ENCODE assay signal across 27 cellular contexts in genomic region chr19:30373593-30373992, GRCh38. TPM values are rescaled to one million over a fixed set of nuclear protein-coding genes. Genes with fewer than 3 reads are reported as not detected.
DNase-seq lines count a peak whose midpoint lies in the region; FAIRE-seq and TF ChIP-seq lines count a peak whose summit lies in the region.
"Had no signal": no experiment of that assay in that cellular context is flagged by ENCODE, and none has a peak within 500 bp of the region (broad histone marks: within the 10 kb centered on the region; RNA-seq: fewer than 3 reads in every experiment).

No MANE protein-coding gene starts in this region.

- H2BK120ac ChIP-seq in H1 (replicated peaks; ENCODE audit: low read depth, low read length) (no peak overlapping the region), mesendoderm (ENCODE audit: low read depth, low read length) (no peak overlapping the region)

- H3K9me3 Mint-ChIP-seq in activated CD4-positive, alpha-beta T cell treated with anti-CD3 and anti-CD28 coated beads, Interleukin-2, amount 10 ng/mL, durations not matched to agents 7 days and 5 days = no peaks in the 10 kb centered on the region
- H3K9me3 Mint-ChIP-seq: activated T-helper 2 cell treated with anti-CD3 and anti-CD28 coated beads, Interferon-gamma antibody, Interleukin-2, Interleukin-4, amounts not matched to agents 10 μg/mL and 5 μg/mL and 100 μg/mL, durations not matched to agents 14 hours and 24 hours and 36 hours; CD4-positive, alpha-beta T cell had no signal

- H3K4me3 ChIP-seq in HUES48 (ENCODE audit: low read depth, low read length) (peak overlapping the region; percentile 1), H1 (ENCODE audit: extremely low read depth in 1 of 4, insufficient read depth in 2 of 4, low read depth in 3 of 4, low read length in 4 of 4) (peak overlapping the region in 2 of 4 experiments; percentile 10 to 62; a peak in 4 of 8 replicates), mesendoderm (ENCODE audit: low read length) (no peak overlapping the region)
- H3K4me3 ChIP-seq: left ventricle myocardium inferior, mucosa of descending colon, Peyer's patch, SJCRH30, suprapubic skin had no signal

- H2BK15ac ChIP-seq in H1 (ENCODE audit: low read length) = no peak overlapping the region
- no peak overlapping the region for H2BK15ac ChIP-seq in mesendoderm (replicated peaks; ENCODE audit: low read depth)

- peaks cover 33% of the 10 kb centered on the region for H3K27me3 Mint-ChIP-seq in activated CD4-positive, alpha-beta T cell treated with anti-CD3 and anti-CD28 coated beads, Interleukin-2, amount 10 ng/mL, durations not matched to agents 7 days and 5 days

- peaks cover 25% of the 10 kb centered on the region for H3K27me3 ChIP-seq in HUES48 (ENCODE audit: control insufficient read depth, insufficient read depth, low read length)
- peaks cover 3 to 13% (median 9%) of the 10 kb centered on the region in 4 experiments for H3K27me3 ChIP-seq in H1 (replicated peaks in 1 of 4; ENCODE audit: control insufficient read depth in 3 of 4, extremely low read depth in 1 of 4, insufficient read depth in 3 of 4, low read length in 3 of 4)
- H3K27me3 ChIP-seq in mesendoderm (ENCODE audit: insufficient read depth, low read length, poor library complexity) = peaks cover 9% of the 10 kb centered on the region
- H3K27me3 ChIP-seq: Peyer's patch, SJCRH30 had no signal

- no peak for TF ChIP-seq EP300 in H1 (IDR thresholded peaks at IDR 0.05; ENCODE audit: borderline replicate concordance in 1 of 2, low read depth in 2 of 2, low read length in 2 of 2)

- CTCF ChIA-PET in H1 (lab: Charles Lee; ENCODE audit: partially characterized antibody) = interaction anchor here (0.6 to 1.1 kb wide), 3 partner anchors 9 to 533 kb away, joined by 3 to 4 read pairs (median 3); no protein-coding TSS in a partner anchor
- CTCF ChIA-PET in activated CD4-positive, alpha-beta T cell treated with anti-CD3 and anti-CD28 coated beads, Interleukin-2, amount 10 ng/mL, durations not matched to agents 7 days and 5 days (lab: Charles Lee) = no interaction called here

- H3K23ac ChIP-seq in H1 (ENCODE audit: insufficient read length) = no peak overlapping the region
- H3K23ac ChIP-seq in mesendoderm (ENCODE audit: low read length) = no peak overlapping the region

- H3K4ac ChIP-seq in H1 (replicated peaks; ENCODE audit: insufficient read length, low read depth, low read length) (no peak overlapping the region), mesendoderm (ENCODE audit: low read depth, low read length) (no peak overlapping the region)

- no peak overlapping the region for H3K18ac ChIP-seq in H1 (ENCODE audit: extremely low read depth, low read length)
- H3K18ac ChIP-seq in mesendoderm (ENCODE audit: low read length) = no peak overlapping the region

- POLR2A ChIA-PET in H1 (lab: Charles Lee; ENCODE audit: partially characterized antibody) = interaction anchor here (0.7 to 2.2 kb wide), 7 partner anchors 8 to 282 kb away, joined by 3 to 8 read pairs (median 4); no protein-coding TSS in a partner anchor
- POLR2A ChIA-PET in activated CD4-positive, alpha-beta T cell treated with anti-CD3 and anti-CD28 coated beads, Interleukin-2, amount 10 ng/mL, durations not matched to agents 7 days and 5 days (lab: Charles Lee) = no interaction called here

- H2AK5ac ChIP-seq in H1 (ENCODE audit: low read depth, low read length) = no peak overlapping the region
- no peak overlapping the region for H2AK5ac ChIP-seq in mesendoderm (ENCODE audit: low read length)

- no peaks in the 10 kb centered on the region for H3K4me1 Mint-ChIP-seq in activated CD4-positive, alpha-beta T cell treated with anti-CD3 and anti-CD28 coated beads, Interleukin-2, amount 10 ng/mL, durations not matched to agents 7 days and 5 days

- H3K36me3 ChIP-seq in HUES48 (ENCODE audit: control insufficient read depth, insufficient read depth, low read length) = no peaks in the 10 kb centered on the region
- H3K36me3 ChIP-seq in H1 (ENCODE audit: control insufficient read depth in 2 of 4, insufficient read depth in 4 of 4, low read length in 3 of 4) = no peaks in the 10 kb centered on the region
- H3K36me3 ChIP-seq in mesendoderm (ENCODE audit: control insufficient read depth, insufficient read depth, low read length) = no peaks in the 10 kb centered on the region
- H3K36me3 ChIP-seq: left ventricle myocardium inferior, Peyer's patch, SJCRH30, suprapubic skin had no signal

- H3K4me1 ChIP-seq in HUES48 (ENCODE audit: control insufficient read depth, insufficient read depth, low read length) (peaks cover 33% of the 10 kb centered on the region), H1 (replicated peaks in 1 of 4; ENCODE audit: control insufficient read depth in 3 of 4, insufficient read depth in 4 of 4, low read length in 3 of 4) (peaks cover 10 to 21% (median 13%) of the 10 kb centered on the region in 4 experiments), mesendoderm (ENCODE audit: control insufficient read depth, low read depth, low read length) (no peaks in the 10 kb centered on the region)
- H3K4me1 ChIP-seq: foreskin keratinocyte, Peyer's patch had no signal

- TF ChIP-seq POLR2A in H1 (IDR thresholded peaks at IDR 0.05; ENCODE audit: control extremely low read depth in 1 of 2, low read depth in 2 of 2, low read length in 2 of 2) = peak in 1 of 2 experiments; percentile 32; a peak in 1 of 3 replicates

- no peak overlapping the region for H3K4me3 Mint-ChIP-seq in activated CD4-positive, alpha-beta T cell treated with anti-CD3 and anti-CD28 coated beads, Interleukin-2, amount 10 ng/mL, durations not matched to agents 7 days and 5 days
- H3K4me3 Mint-ChIP-seq: CD4-positive, alpha-beta T cell had no signal

- H3K14ac ChIP-seq in H1 (ENCODE audit: insufficient read length) = no peak overlapping the region

- H4K91ac ChIP-seq in H1 (replicated peaks; ENCODE audit: insufficient read length, low read length) = no peak overlapping the region

- peaks cover 8% of the 10 kb centered on the region; the same call in 1 of the 2 replicates for H3K23me2 ChIP-seq in H1 (ENCODE audit: low read depth, low read length)

- peaks cover 0 to 5% of the 10 kb centered on the region in 2 experiments for H4K20me1 ChIP-seq in H1 (replicated peaks in 1 of 2; ENCODE audit: control insufficient read depth in 1 of 2, insufficient read depth in 2 of 2, low read length in 2 of 2)

- no peak overlapping the region; the same call in 1 of the 2 replicates for H4K8ac ChIP-seq in H1 (ENCODE audit: extremely low read depth, insufficient read depth, low read length)
- H4K8ac ChIP-seq in mesendoderm (ENCODE audit: low read depth, low read length) = no peak overlapping the region

- peak; percentile 44 to 51 for DNase-seq in H1 (ENCODE audit: low read depth in 1 of 2, low spot score in 2 of 2)
- peak; percentile 49 for DNase-seq in mesendoderm
- DNase-seq in superior temporal gyrus (ENCODE audit: extremely low spot score) = peak; percentile 76
- DNase-seq in NCI-H1436 (lab: John Stamatoyannopoulos, UW) = no peak
- DNase-seq in activated CD4-positive, alpha-beta T cell treated with anti-CD3 and anti-CD28 coated beads, Interleukin-2, amount 10 ng/mL, durations not matched to agents 7 days and 5 days = no peak
- no peak for DNase-seq in NCI-H748 treated with DMSO at 0.1 percent for 48 hours (lab: John Stamatoyannopoulos, UW)
- DNase-seq: activated CD4-positive, alpha-beta T cell treated with anti-CD3 and anti-CD28 coated beads for 48 hours; CD4-positive, alpha-beta T cell; DMS153; foreskin keratinocyte; HCEC 1CT; Karpas-422; left ventricle myocardium inferior; mucosa of descending colon; NCI-H2029; NCI-H226; NK-92 treated with Interleukin-12 subunit alpha and Interleukin-12 subunit beta, amount 100 ng/mL, for 24 hours; Peyer's patch; right cardiac atrium; SJCRH30 had no signal

- H2BK5ac ChIP-seq in H1 (ENCODE audit: low read depth, low read length) (no peak overlapping the region), mesendoderm (ENCODE audit: low read length) (no peak overlapping the region)

- no peak for TF ChIP-seq CTCF in H1 (IDR thresholded peaks at IDR 0.05; ENCODE audit: control extremely low read depth in 1 of 3, insufficient read depth in 1 of 3, low read depth in 1 of 3, low read length in 3 of 3)

- no peaks in the 10 kb centered on the region for H3K79me2 ChIP-seq in H1 (ENCODE audit: control insufficient read depth in 1 of 2, insufficient read depth in 2 of 2, low read length in 2 of 2)
- H3K79me2 ChIP-seq in mesendoderm (ENCODE audit: control insufficient read depth, insufficient read depth, low read length) = no peaks in the 10 kb centered on the region

- H2AFZ ChIP-seq in H1 (ENCODE audit: low read length) = no peak overlapping the region

- H3K56ac ChIP-seq in H1 (replicated peaks; ENCODE audit: insufficient read length, low read depth, low read length) = no peak overlapping the region
- H3K56ac ChIP-seq in mesendoderm (ENCODE audit: low read length) = no peak overlapping the region

- WGBS in H1 (ENCODE audit: extremely low coverage in 1 of 2, insufficient coverage in 1 of 2, insufficient read length in 1 of 2, insufficient replicate concordance in 2 of 2, low coverage in 1 of 2, low lambda C conversion rate in 2 of 2, missing lambda C conversion rate in 1 of 2), 2 experiments = 1% methylated on average over 16 of the region's 17 CpGs; no CpG with 5 or more reads in 1 of the 2 experiments
- WGBS in mesendoderm (ENCODE audit: extremely low coverage, insufficient coverage, low lambda C conversion rate) = no CpG with 5 or more reads among the region's 17 CpGs

- H2BK12ac ChIP-seq in H1 (ENCODE audit: low read depth, low read length) = no peak overlapping the region

- no peak overlapping the region for H3K27ac ChIP-seq in HUES48 (ENCODE audit: low read depth, low read length)
- no peak overlapping the region for H3K27ac ChIP-seq in H1 (ENCODE audit: low read depth, low read length)
- no peak overlapping the region for H3K27ac ChIP-seq in mesendoderm (ENCODE audit: low read depth, low read length)
- H3K27ac ChIP-seq: foreskin keratinocyte, left ventricle myocardium inferior, Peyer's patch, SJCRH30, suprapubic skin had no signal

- TF ChIP-seq RAD21 in H1 (IDR thresholded peaks at IDR 0.05 in 1 of 2, conservative IDR thresholded peaks at IDR 0.05 in 1 of 2; ENCODE audit: low read depth in 2 of 2, low read length in 2 of 2) = 0 out of 4 replicates have a peak, but pooled peaks of 1 of the 2 experiments have one; percentile 1

- H4K5ac ChIP-seq in H1 (ENCODE audit: insufficient read length, low read depth, low read length) (no peak overlapping the region), mesendoderm (ENCODE audit: low read length) (no peak overlapping the region)

- H3K27ac Mint-ChIP-seq in activated CD4-positive, alpha-beta T cell treated with anti-CD3 and anti-CD28 coated beads, Interleukin-2, amount 10 ng/mL, durations not matched to agents 7 days and 5 days = no peak overlapping the region
- H3K27ac Mint-ChIP-seq: activated T-helper 2 cell treated with anti-CD3 and anti-CD28 coated beads, Interferon-gamma antibody, Interleukin-2, Interleukin-4, amounts not matched to agents 10 μg/mL and 5 μg/mL and 100 μg/mL, durations not matched to agents 14 hours and 24 hours and 36 hours; CD4-positive, alpha-beta T cell had no signal

- peak overlapping the region; percentile 55 to 74 for H3K4me2 ChIP-seq in H1 (ENCODE audit: insufficient read depth in 1 of 2, low read depth in 2 of 2, low read length in 2 of 2)
- H3K4me2 ChIP-seq in mesendoderm (ENCODE audit: low read length) = peak overlapping the region; percentile 27

- H3K9ac ChIP-seq in HUES48 (ENCODE audit: low read depth, low read length) = no peak overlapping the region
- H3K9ac ChIP-seq in H1 (replicated peaks in 1 of 4; ENCODE audit: extremely low read depth in 1 of 4, low read depth in 3 of 4, low read length in 3 of 4) = no peak overlapping the region
- no peak overlapping the region for H3K9ac ChIP-seq in mesendoderm (ENCODE audit: low read length)

- no peak overlapping the region for H2BK20ac ChIP-seq in H1 (ENCODE audit: low read length)

- H3K79me1 ChIP-seq in H1 (ENCODE audit: low read depth, low read length) (no peaks in the 10 kb centered on the region), mesendoderm (ENCODE audit: low read length) (no peaks in the 10 kb centered on the region)

- H3K36me3 Mint-ChIP-seq in activated CD4-positive, alpha-beta T cell treated with anti-CD3 and anti-CD28 coated beads, Interleukin-2, amount 10 ng/mL, durations not matched to agents 7 days and 5 days (ENCODE audit: low read depth) = no peaks in the 10 kb centered on the region

- peak; percentile 50 for FAIRE-seq in H1 (lab: Jason Lieb, UNC)
- FAIRE-seq: HTR-8/SVneo had no signal

- H3K9me3 ChIP-seq in HUES48 (ENCODE audit: control insufficient read depth, insufficient read depth, low read length) (no peaks in the 10 kb centered on the region), H1 (ENCODE audit: insufficient read depth in 2 of 2, low read depth in 1 of 2, low read length in 1 of 2) (no peaks in the 10 kb centered on the region)
- H3K9me3 ChIP-seq: left ventricle myocardium inferior, mucosa of descending colon, Peyer's patch, SJCRH30, suprapubic skin had no signal

RNA-seq across cellular contexts. Expression of gene ZNF536, which starts 1.4 kb away (rescaled TPM):
- total RNA-seq in H1 (2021; fragmentation: NEBNext Ultra II Directional; extraction: Animal tissue kit (Norgen Biotek cat#: 25700)) = 0.09 and 0.33 TPM in 2 replicates
- 0.06 and 0.11 TPM in 2 replicates for polyA plus RNA-seq in H1 (2011; rRNA removed)
- polyA plus RNA-seq in H1 (2011; cell fraction: cytosol; rRNA removed) = 0.08 TPM
- 0.21 TPM for polyA plus RNA-seq in H1 (2011; cell fraction: nucleus; rRNA removed)
- polyA plus RNA-seq in H1 (2012, experiment 1 of 2) = 0.06 to 0.28 TPM (median 0.08 TPM) in 4 replicates
- polyA plus RNA-seq in H1 (2012, experiment 2 of 2) = 0.05 TPM
- 0.02 TPM for polyA plus RNA-seq in H1 (2013, experiment 1 of 2)
- 0.04 TPM for polyA plus RNA-seq in H1 (2013, experiment 2 of 2)
- 0.19 and 0.29 TPM in 2 replicates for polyA minus RNA-seq in H1 (2011; rRNA and poly(A)+ RNA removed)
- not detected for polyA minus RNA-seq in H1 (2011; cell fraction: cytosol; rRNA and poly(A)+ RNA removed)
- 0.40 TPM for polyA minus RNA-seq in H1 (2011; cell fraction: nucleus; rRNA and poly(A)+ RNA removed)
- polyA plus RNA-seq in mesendoderm (2013, experiment 1 of 2) = 0.07 TPM
- 0.04 TPM for polyA plus RNA-seq in mesendoderm (2013, experiment 2 of 2)
- total RNA-seq in activated CD4-positive, alpha-beta T cell treated with anti-CD3 and anti-CD28 coated beads, Interleukin-2, amount 10 ng/mL, durations not matched to agents 7 days and 5 days = not detected
- total RNA-seq: activated T-helper 2 cell treated with anti-CD3 and anti-CD28 coated beads, Interferon-gamma antibody, Interleukin-2, Interleukin-4, amounts not matched to agents 10 μg/mL and 5 μg/mL and 100 μg/mL, durations not matched to agents 14 hours and 24 hours and 36 hours; CD4-positive, alpha-beta T cell; dermis microvascular lymphatic vessel endothelial cell; epithelial cell of proximal tubule; foreskin keratinocyte; T-helper 1 cell treated with Interleukin-12 subunit alpha and Interleukin-12 subunit beta and Interleukin-4 antibody, amounts not matched to agents 30 ng/mL and 1 ng/mL, for 36 hours had no signal
- polyA plus RNA-seq: foreskin keratinocyte had no signal

Comparison
In these comparisons a context has a peak if more than half of its experiments do, and no peak if none do; other contexts are left out.
1. DNase-seq: peak in H1 (2 of 2), mesendoderm (single experiment) and superior temporal gyrus (single experiment); none in NCI-H1436 (single experiment), activated CD4-positive, alpha-beta T cell treated with anti-CD3 and anti-CD28 coated beads, Interleukin-2, amount 10 ng/mL, durations not matched to agents 7 days and 5 days (single experiment) and NCI-H748 treated with DMSO at 0.1 percent for 48 hours (single experiment).